Comparison of ENCODE assay signal across 1 cellular context in genomic region chr5:5351288-5352089, GRCh38.
A peak's percentile ranks its signal among the peaks of the same experiment; 100 is the strongest.
TF ChIP-seq lines count a peak whose summit lies in the region.

No MANE protein-coding gene starts in this region.

TF ChIP-seq in HepG2, 621 proteins besides CTCF, POLR2A, EP300 and RAD21 (continued from another document and continues in another):
- TF ChIP-seq NCOA2 (CRISPR knock-in tag; IDR thresholded peaks at IDR 0.05) (0 out of 2 replicates have a peak, but pooled peaks have one; percentile 23), ZFYVE20 (CRISPR knock-in tag; IDR thresholded peaks at IDR 0.05; ENCODE audit: borderline replicate concordance, low read depth) (no peak), ZNF766 (CRISPR knock-in tag; IDR thresholded peaks at IDR 0.05; ENCODE audit: borderline replicate concordance) (no peak), ZFP36L1 (CRISPR knock-in tag; IDR thresholded peaks at IDR 0.05) (no peak), ARID5B (CRISPR knock-in tag; IDR thresholded peaks at IDR 0.05) (0 out of 2 replicates have a peak, but pooled peaks have one; percentile 46), MLLT10 (CRISPR knock-in tag; IDR thresholded peaks at IDR 0.05) (no peak), REL (CRISPR knock-in tag; conservative IDR thresholded peaks at IDR 0.05) (no peak), MEIS1 (CRISPR knock-in tag; IDR thresholded peaks at IDR 0.05; ENCODE audit: borderline replicate concordance) (no peak), ZNF264 (CRISPR knock-in tag; IDR thresholded peaks at IDR 0.05) (no peak), ZNF546 (CRISPR knock-in tag; conservative IDR thresholded peaks at IDR 0.05) (no peak), GMEB2 (CRISPR knock-in tag; IDR thresholded peaks at IDR 0.05; ENCODE audit: low read depth) (no peak), TEF (CRISPR knock-in tag; IDR thresholded peaks at IDR 0.05) (no peak), STAT5B (CRISPR knock-in tag; IDR thresholded peaks at IDR 0.05) (no peak), SOX6 (IDR thresholded peaks at IDR 0.05) (no peak), SOX6 (CRISPR knock-in tag; IDR thresholded peaks at IDR 0.05) (peak; percentile 57), ZFP91 (CRISPR knock-in tag; IDR thresholded peaks at IDR 0.05; ENCODE audit: borderline replicate concordance) (no peak), HOXA7 (CRISPR knock-in tag; IDR thresholded peaks at IDR 0.05) (no peak), KDM5B (CRISPR knock-in tag; IDR thresholded peaks at IDR 0.05; ENCODE audit: borderline replicate concordance) (peak; percentile 37; the same call in 1 of the 2 replicates), CEBPG (CRISPR knock-in tag; IDR thresholded peaks at IDR 0.05) (peak; percentile 92), MTF1 (CRISPR knock-in tag; IDR thresholded peaks at IDR 0.05) (no peak), ZFP82 (CRISPR knock-in tag; IDR thresholded peaks at IDR 0.05; ENCODE audit: borderline replicate concordance) (no peak), ZKSCAN8 (CRISPR knock-in tag; IDR thresholded peaks at IDR 0.05; ENCODE audit: borderline replicate concordance) (no peak), ZNF121 (CRISPR knock-in tag; IDR thresholded peaks at IDR 0.05) (no peak), ZKSCAN1 (IDR thresholded peaks at IDR 0.05; ENCODE audit: low read length) (no peak), ZNF564 (CRISPR knock-in tag; IDR thresholded peaks at IDR 0.05) (no peak), NR2F6 (IDR thresholded peaks at IDR 0.05) (no peak), NR2F6 (CRISPR knock-in tag; IDR thresholded peaks at IDR 0.05) (0 out of 2 replicates have a peak, but pooled peaks have one; percentile 27), SPEN (CRISPR knock-in tag; IDR thresholded peaks at IDR 0.05; ENCODE audit: low read depth) (peak; percentile 23; the same call in 1 of the 2 replicates), ZNF101 (CRISPR knock-in tag; IDR thresholded peaks at IDR 0.05; ENCODE audit: borderline replicate concordance, low read depth) (no peak), MXD1 (CRISPR knock-in tag; IDR thresholded peaks at IDR 0.05) (0 out of 2 replicates have a peak, but pooled peaks have one; percentile 43), ZNF737 (CRISPR knock-in tag; IDR thresholded peaks at IDR 0.05; ENCODE audit: borderline replicate concordance) (no peak), BRF2 (CRISPR knock-in tag; IDR thresholded peaks at IDR 0.05) (no peak), ARID4A (CRISPR knock-in tag; IDR thresholded peaks at IDR 0.05; ENCODE audit: borderline replicate concordance) (peak; percentile 19; the same call in 1 of the 2 replicates), CCAR2 (optimal IDR thresholded peaks at IDR 0.05; ENCODE audit: low read depth, low read length) (no peak), ZNF644 (CRISPR knock-in tag; IDR thresholded peaks at IDR 0.05; ENCODE audit: low read depth) (peak; percentile 65; the same call in 1 of the 2 replicates), SETDB1 (CRISPR knock-in tag; IDR thresholded peaks at IDR 0.05; ENCODE audit: borderline replicate concordance) (no peak), ZNF343 (CRISPR knock-in tag; IDR thresholded peaks at IDR 0.05) (no peak), ZNF770 (CRISPR knock-in tag; IDR thresholded peaks at IDR 0.05) (no peak), ZNF180 (CRISPR knock-in tag; IDR thresholded peaks at IDR 0.05; ENCODE audit: borderline replicate concordance, low read depth) (no peak), RBM39 (IDR thresholded peaks at IDR 0.05; ENCODE audit: low read depth, low read length, poor library complexity, severe bottlenecking) (no peak), ZBTB8A (CRISPR knock-in tag; IDR thresholded peaks at IDR 0.05; ENCODE audit: borderline replicate concordance, low read depth) (no peak), ZFY (CRISPR knock-in tag; IDR thresholded peaks at IDR 0.05) (no peak), SRY (CRISPR knock-in tag; IDR thresholded peaks at IDR 0.05) (no peak), ZSCAN29 (CRISPR knock-in tag; conservative IDR thresholded peaks at IDR 0.05) (no peak), NCOR1 (IDR thresholded peaks at IDR 0.05; ENCODE audit: borderline replicate concordance, low read length) (no peak), HMG20B (CRISPR knock-in tag; conservative IDR thresholded peaks at IDR 0.05) (0 out of 2 replicates have a peak, but pooled peaks have one; percentile 29), SMYD3 (CRISPR knock-in tag; IDR thresholded peaks at IDR 0.05) (no peak), ZNF558 (CRISPR knock-in tag; IDR thresholded peaks at IDR 0.05; ENCODE audit: borderline replicate concordance) (no peak), ZNF280B (CRISPR knock-in tag; IDR thresholded peaks at IDR 0.05; ENCODE audit: borderline replicate concordance) (no peak), ZNF556 (CRISPR knock-in tag; IDR thresholded peaks at IDR 0.05; ENCODE audit: borderline replicate concordance) (no peak), ZNF557 (CRISPR knock-in tag; IDR thresholded peaks at IDR 0.05) (no peak), BCL6 (CRISPR knock-in tag; IDR thresholded peaks at IDR 0.05) (peak; percentile 63), ZNF598 (CRISPR knock-in tag; IDR thresholded peaks at IDR 0.05; ENCODE audit: borderline replicate concordance) (no peak), SRSF1 (optimal IDR thresholded peaks at IDR 0.05; ENCODE audit: low read depth, low read length) (no peak)
